Comparison of ENCODE assay signal across 1 cellular context in the genomic region with DNA sequence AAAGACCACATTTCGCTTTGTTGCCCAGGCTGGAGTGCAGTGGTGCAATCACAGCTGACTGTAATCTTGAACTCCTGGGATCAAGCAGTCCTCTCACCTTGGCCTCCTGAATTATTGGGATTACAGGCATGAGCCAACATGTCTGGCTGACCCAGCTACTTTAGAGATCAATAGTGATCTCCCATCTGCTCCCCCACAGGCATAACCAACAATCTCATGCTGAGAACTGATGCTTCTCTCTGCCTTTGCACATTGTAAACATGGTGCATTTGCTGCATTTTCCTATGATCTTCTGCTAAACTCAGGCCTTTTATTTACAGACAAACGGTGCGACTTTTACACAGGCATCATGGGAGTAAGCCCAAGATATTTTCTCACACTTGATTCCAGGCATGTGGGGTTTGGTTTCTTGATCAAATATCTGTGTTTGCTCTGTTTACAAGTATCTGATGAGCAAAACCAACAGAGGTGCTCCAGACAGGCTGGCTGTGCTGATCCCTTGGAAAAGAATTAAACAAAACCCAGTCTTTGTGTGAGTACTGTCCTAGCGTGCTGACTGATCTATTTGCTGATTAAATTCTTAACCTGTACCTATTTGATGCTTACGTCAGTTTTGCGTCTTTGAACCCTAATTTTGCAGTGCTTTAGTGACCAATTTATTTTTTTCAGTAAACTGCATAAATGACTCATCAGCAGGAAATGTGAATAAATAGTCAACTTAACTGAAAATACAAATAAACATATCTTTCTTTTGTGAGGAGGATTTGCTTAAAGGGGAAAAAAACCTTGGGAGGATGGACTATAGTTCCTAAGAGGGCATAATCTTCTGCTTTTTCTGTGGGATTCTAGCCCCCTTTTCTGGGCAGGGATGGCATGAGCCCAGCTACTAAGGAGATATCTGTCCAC.
A peak's percentile ranks its signal among the peaks of the same experiment; 100 is the strongest.
TF ChIP-seq lines count a peak whose summit lies in the region.

No MANE protein-coding gene starts in this region.

TF ChIP-seq in HEK293, 187 proteins besides CTCF, POLR2A, EP300 and RAD21 (continued from another document):
- TF ChIP-seq ZNF561 (tag by site-specific recombination; IDR thresholded peaks at IDR 0.05; ENCODE audit: borderline replicate concordance) (no peak), ZNF596 (tag by site-specific recombination; IDR thresholded peaks at IDR 0.05) (no peak), ZNF394 (tag by site-specific recombination; IDR thresholded peaks at IDR 0.05; ENCODE audit: borderline replicate concordance) (peak; percentile 21; the same call in 1 of the 2 replicates), KLF1 (tag by site-specific recombination; IDR thresholded peaks at IDR 0.05) (no peak), HOXD13 (CRISPR knock-in tag; IDR thresholded peaks at IDR 0.05; ENCODE audit: borderline replicate concordance) (0 out of 2 replicates have a peak, but pooled peaks have one; percentile 20), ZNF76 (tag by site-specific recombination; IDR thresholded peaks at IDR 0.05; ENCODE audit: borderline replicate concordance, low read depth) (no peak), ZNF544 (tag by site-specific recombination; IDR thresholded peaks at IDR 0.05) (no peak)
- TF ChIP-seq, protein P1, sequence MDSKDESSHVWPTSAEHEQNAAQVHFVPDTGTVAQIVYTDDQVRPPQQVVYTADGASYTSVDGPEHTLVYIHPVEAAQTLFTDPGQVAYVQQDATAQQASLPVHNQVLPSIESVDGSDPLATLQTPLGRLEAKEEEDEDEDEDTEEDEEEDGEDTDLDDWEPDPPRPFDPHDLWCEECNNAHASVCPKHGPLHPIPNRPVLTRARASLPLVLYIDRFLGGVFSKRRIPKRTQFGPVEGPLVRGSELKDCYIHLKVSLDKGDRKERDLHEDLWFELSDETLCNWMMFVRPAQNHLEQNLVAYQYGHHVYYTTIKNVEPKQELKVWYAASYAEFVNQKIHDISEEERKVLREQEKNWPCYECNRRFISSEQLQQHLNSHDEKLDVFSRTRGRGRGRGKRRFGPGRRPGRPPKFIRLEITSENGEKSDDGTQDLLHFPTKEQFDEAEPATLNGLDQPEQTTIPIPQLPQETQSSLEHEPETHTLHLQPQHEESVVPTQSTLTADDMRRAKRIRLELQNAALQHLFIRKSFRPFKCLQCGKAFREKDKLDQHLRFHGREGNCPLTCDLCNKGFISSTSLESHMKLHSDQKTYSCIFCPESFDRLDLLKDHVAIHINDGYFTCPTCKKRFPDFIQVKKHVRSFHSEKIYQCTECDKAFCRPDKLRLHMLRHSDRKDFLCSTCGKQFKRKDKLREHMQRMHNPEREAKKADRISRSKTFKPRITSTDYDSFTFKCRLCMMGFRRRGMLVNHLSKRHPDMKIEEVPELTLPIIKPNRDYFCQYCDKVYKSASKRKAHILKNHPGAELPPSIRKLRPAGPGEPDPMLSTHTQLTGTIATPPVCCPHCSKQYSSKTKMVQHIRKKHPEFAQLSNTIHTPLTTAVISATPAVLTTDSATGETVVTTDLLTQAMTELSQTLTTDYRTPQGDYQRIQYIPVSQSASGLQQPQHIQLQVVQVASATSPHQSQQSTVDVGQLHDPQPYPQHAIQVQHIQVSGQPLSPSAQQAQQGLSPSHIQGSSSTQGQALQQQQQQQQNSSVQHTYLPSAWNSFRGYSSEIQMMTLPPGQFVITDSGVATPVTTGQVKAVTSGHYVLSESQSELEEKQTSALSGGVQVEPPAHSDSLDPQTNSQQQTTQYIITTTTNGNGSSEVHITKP (tag by site-specific recombination; IDR thresholded peaks at IDR 0.05): no peak
